ENCODE assay signal across 1 cellular context in genomic region chr1:117366982-117367768, GRCh38.
TF ChIP-seq lines count a peak whose summit lies in the region.

MAN1A2 (plus strand) TSS chr1:117367449; CDS start chr1:117368184, 735 bp downstream.

TF ChIP-seq in HepG2, 621 proteins besides CTCF, POLR2A, EP300 and RAD21 (continued from another document and continues in another):
- peak; percentile 64 for TF ChIP-seq ZBTB14 (CRISPR knock-in tag; IDR thresholded peaks at IDR 0.05)
- TF ChIP-seq POGK (CRISPR knock-in tag; conservative IDR thresholded peaks at IDR 0.05) = no peak
- no peak for TF ChIP-seq ZNF260 (CRISPR knock-in tag; IDR thresholded peaks at IDR 0.05; ENCODE audit: borderline replicate concordance, low read depth)
- TF ChIP-seq ZNF572 (CRISPR knock-in tag; IDR thresholded peaks at IDR 0.05) = no peak
- TF ChIP-seq USF2 (IDR thresholded peaks at IDR 0.05; ENCODE audit: low read depth, low read length) = no peak
- no peak for TF ChIP-seq USF2 (CRISPR knock-in tag; IDR thresholded peaks at IDR 0.05; ENCODE audit: borderline replicate concordance)
- TF ChIP-seq ZNF501 (CRISPR knock-in tag; IDR thresholded peaks at IDR 0.05) = peak; percentile 40; the same call in 1 of the 2 replicates
- TF ChIP-seq MBD4 (IDR thresholded peaks at IDR 0.05; ENCODE audit: borderline replicate concordance, low read length) = no peak
- no peak for TF ChIP-seq ZNF841 (CRISPR knock-in tag; IDR thresholded peaks at IDR 0.05; ENCODE audit: borderline replicate concordance)
- TF ChIP-seq KIAA2018 (CRISPR knock-in tag; IDR thresholded peaks at IDR 0.05; ENCODE audit: borderline replicate concordance) = no peak
- no peak for TF ChIP-seq ZNF672 (CRISPR knock-in tag; IDR thresholded peaks at IDR 0.05)
- TF ChIP-seq SIN3B (IDR thresholded peaks at IDR 0.05; ENCODE audit: low read length) = no peak
- no peak for TF ChIP-seq ZNF253 (CRISPR knock-in tag; IDR thresholded peaks at IDR 0.05; ENCODE audit: borderline replicate concordance)
- no peak for TF ChIP-seq GRHL1 (CRISPR knock-in tag; conservative IDR thresholded peaks at IDR 0.05)
- peak in 1 of 2 experiments; percentile 43; a peak in 2 of 4 replicates for TF ChIP-seq ATF4 (CRISPR knock-in tag; IDR thresholded peaks at IDR 0.05)
- no peak for TF ChIP-seq ZNF878 (CRISPR knock-in tag; IDR thresholded peaks at IDR 0.05)
- TF ChIP-seq HBP1 (CRISPR knock-in tag; IDR thresholded peaks at IDR 0.05; ENCODE audit: low read depth) = no peak
- TF ChIP-seq ZNF17 (CRISPR knock-in tag; IDR thresholded peaks at IDR 0.05) = no peak
- TF ChIP-seq DNMT1 (CRISPR knock-in tag; IDR thresholded peaks at IDR 0.05) = no peak
- TF ChIP-seq KAT2B (IDR thresholded peaks at IDR 0.05; ENCODE audit: borderline replicate concordance, low read depth, low read length) = no peak
- TF ChIP-seq ZNF570 (CRISPR knock-in tag; IDR thresholded peaks at IDR 0.05; ENCODE audit: borderline replicate concordance) = no peak
- TF ChIP-seq BRF2 (CRISPR knock-in tag; IDR thresholded peaks at IDR 0.05) = no peak
- no peak for TF ChIP-seq SRSF9 (IDR thresholded peaks at IDR 0.05; ENCODE audit: borderline replicate concordance, insufficient read depth, low read depth, low read length, poor library complexity, severe bottlenecking)
- peak; percentile 97 for TF ChIP-seq ELF3 (CRISPR knock-in tag; IDR thresholded peaks at IDR 0.05)
- TF ChIP-seq MAX (IDR thresholded peaks at IDR 0.05) = peak; percentile 31; the same call in 1 of the 2 replicates
- TF ChIP-seq ZSCAN20 (CRISPR knock-in tag; IDR thresholded peaks at IDR 0.05; ENCODE audit: borderline replicate concordance) = peak; percentile 34; the same call in 1 of the 2 replicates
- no peak; the same call in 1 of the 2 replicates for TF ChIP-seq ZNF776 (CRISPR knock-in tag; IDR thresholded peaks at IDR 0.05)
- peak; percentile 50 for TF ChIP-seq SRSF1 (optimal IDR thresholded peaks at IDR 0.05; ENCODE audit: low read depth, low read length)
- TF ChIP-seq ZNF251 (CRISPR knock-in tag; IDR thresholded peaks at IDR 0.05) = no peak
- no peak for TF ChIP-seq NFIB (CRISPR knock-in tag; IDR thresholded peaks at IDR 0.05; ENCODE audit: borderline replicate concordance)
- no peak for TF ChIP-seq ZKSCAN1 (IDR thresholded peaks at IDR 0.05; ENCODE audit: low read length)
- no peak for TF ChIP-seq RBM22 (optimal IDR thresholded peaks at IDR 0.05; ENCODE audit: low read length)
- TF ChIP-seq ZNF616 (CRISPR knock-in tag; IDR thresholded peaks at IDR 0.05; ENCODE audit: low read depth) = no peak
- TF ChIP-seq CREB3 (CRISPR knock-in tag; IDR thresholded peaks at IDR 0.05) = no peak
- TF ChIP-seq DBP (CRISPR knock-in tag; IDR thresholded peaks at IDR 0.05; ENCODE audit: not compliant biosample characterization) = no peak
- 0 out of 2 replicates have a peak, but pooled peaks have one; percentile 66 for TF ChIP-seq ZNF674 (CRISPR knock-in tag; IDR thresholded peaks at IDR 0.05; ENCODE audit: low read depth)
